12 cellular contexts compared by ENCODE assay signal in genomic region chr20:23982112-23983020, GRCh38. TPM values are rescaled to one million over a fixed set of nuclear protein-coding genes. Genes with fewer than 3 reads are reported as not detected.
DNase-seq lines count a peak whose midpoint lies in the region; ATAC-seq and TF ChIP-seq lines count a peak whose summit lies in the region.
"Not testable (repeated sequence)": the region's sequence is repeated elsewhere in the genome, so short reads cannot be mapped to it uniquely, and the experiment has no call there.
"Had no signal": no experiment of that assay in that cellular context is flagged by ENCODE, and none has a peak within 500 bp of the region (broad histone marks: within the 10 kb centered on the region; RNA-seq: fewer than 3 reads in every experiment).

No MANE protein-coding gene starts in this region.

- not testable (repeated sequence) for H2AK5ac ChIP-seq in neuronal stem cell (ENCODE audit: low read depth, low read length)

- H3K4me1 ChIP-seq in lower lobe of right lung; neuronal stem cell (ENCODE audit: control insufficient read depth in 2 of 2, insufficient read depth in 1 of 2, low read depth in 1 of 2, low read length in 2 of 2); spleen: not testable (repeated sequence)

- peak overlapping the region; percentile 83 for H3K27ac ChIP-seq in lower lobe of right lung
- H3K27ac ChIP-seq in neuronal stem cell (replicated peaks; ENCODE audit: low read length); spleen: not testable (repeated sequence)

- not testable (repeated sequence) for H3K23ac ChIP-seq in neuronal stem cell (ENCODE audit: low read depth, low read length, poor library complexity)

- not testable (repeated sequence) for H3K36me3 ChIP-seq in lower lobe of right lung; neuronal stem cell (replicated peaks in 1 of 2; ENCODE audit: control insufficient read depth in 2 of 2, insufficient read depth in 2 of 2, low read length in 2 of 2); spleen

- no CpG with 5 or more reads among the region's 12 CpGs for WGBS in neuronal stem cell (ENCODE audit: extremely low coverage in 2 of 2, insufficient read length in 2 of 2, insufficient replicate concordance in 1 of 2), 2 donors
- WGBS in spleen, 5 donors: 49 to 79% (median 75%) methylated on average over 5 to 12 of the region's 12 CpGs

- not testable (repeated sequence) for H2BK120ac ChIP-seq in neuronal stem cell (ENCODE audit: low read depth, low read length)

- not testable (repeated sequence) for H3K4ac ChIP-seq in neuronal stem cell (ENCODE audit: low read length)

- not testable (repeated sequence) for ATAC-seq in lower lobe of right lung

- H2BK5ac ChIP-seq in neuronal stem cell (ENCODE audit: low read length): not testable (repeated sequence)

- H3K14ac ChIP-seq in neuronal stem cell (ENCODE audit: low read length): not testable (repeated sequence)

- H3K9me3 ChIP-seq in lower lobe of right lung; neuronal stem cell (replicated peaks in 1 of 2; ENCODE audit: control insufficient read depth in 2 of 2, insufficient read depth in 1 of 2, low read depth in 1 of 2, low read length in 2 of 2); spleen: not testable (repeated sequence)

- H3K4me2 ChIP-seq in neuronal stem cell (ENCODE audit: insufficient read depth, low read length, poor library complexity, severe bottlenecking): peak overlapping the region; percentile 11

- H2BK12ac ChIP-seq in neuronal stem cell (ENCODE audit: low read length): not testable (repeated sequence)

- not testable (repeated sequence) for H4K91ac ChIP-seq in neuronal stem cell (ENCODE audit: low read depth, low read length, poor library complexity)

- intact Hi-C loops in lower lobe of right lung (cut with DNase I); spleen (cut with DNase I; ENCODE audit: low total_unique reads): not testable (repeated sequence)

- DNase-seq in HT-29 (ENCODE audit: low spot score): peak; percentile 8
- peak; percentile 46 for DNase-seq in NCI-H82 (lab: John Stamatoyannopoulos, UW)
- peak; percentile 10 for DNase-seq in epithelial cell of proximal tubule (ENCODE audit: low read depth)
- DNase-seq in kidney tubule cell (ENCODE audit: low spot score): peak; percentile 55
- DNase-seq in lower lobe of right lung: peak; percentile 64
- not testable (repeated sequence) for DNase-seq in neuronal stem cell (ENCODE audit: low spot score)
- peak; percentile 41 for DNase-seq in spleen

- H3K9ac ChIP-seq in neuronal stem cell (ENCODE audit: low read depth, low read length, poor library complexity): not testable (repeated sequence)

- not testable (repeated sequence) for H2AFZ ChIP-seq in neuronal stem cell (ENCODE audit: low read length)

- not testable (repeated sequence) for H3K4me3 ChIP-seq in epithelial cell of proximal tubule (ENCODE audit: low read depth, low read length); neuronal stem cell (ENCODE audit: low read length in 2 of 2); spleen
- H3K4me3 ChIP-seq in lower lobe of right lung: peak overlapping the region; percentile 43

- not testable (repeated sequence) for H4K8ac ChIP-seq in neuronal stem cell (ENCODE audit: low read depth, low read length)

- not testable (repeated sequence) for TF ChIP-seq POLR2A in spleen (IDR thresholded peaks at IDR 0.05)

- not testable (repeated sequence) for H3K27me3 ChIP-seq in lower lobe of right lung (ENCODE audit: low read depth); neuronal stem cell (ENCODE audit: control insufficient read depth in 3 of 3, insufficient read depth in 3 of 3, low read depth in 1 of 3, low read length in 3 of 3); spleen (replicated peaks in 1 of 7)

- H2BK15ac ChIP-seq in neuronal stem cell (ENCODE audit: low read length): not testable (repeated sequence)

- not testable (repeated sequence) for H3K79me1 ChIP-seq in neuronal stem cell (ENCODE audit: low read depth, low read length)

- not testable (repeated sequence) for H3K18ac ChIP-seq in neuronal stem cell (ENCODE audit: low read length)

- TF ChIP-seq CTCF in epithelial cell of proximal tubule (conservative IDR thresholded peaks at IDR 0.05; ENCODE audit: low read depth, low read length); lower lobe of right lung (IDR thresholded peaks at IDR 0.05); spleen (IDR thresholded peaks at IDR 0.05 in 8 of 11, conservative IDR thresholded peaks at IDR 0.05 in 3 of 11): not testable (repeated sequence)

RNA-seq across cellular contexts. Expression of gene GGTLC1, which starts 6.2 kb away (rescaled TPM):
- not detected in 2 replicates for total RNA-seq in HT-29 (2014; rRNA removed; shearing (Covaris generic))
- not detected in 2 replicates for total RNA-seq in epithelial cell of proximal tubule
- total RNA-seq in lower lobe of right lung: 57.2 TPM
- not detected for polyA plus RNA-seq in neuronal stem cell (2013, experiment 1 of 2)
- not detected for polyA plus RNA-seq in neuronal stem cell (2013, experiment 2 of 2)
- total RNA-seq in spleen: not detected
- polyA plus RNA-seq in spleen: not detected
- total RNA-seq: Calu3; CD4-positive, alpha-beta memory T cell; H7; HFFc6; K562 had no signal
- polyA plus RNA-seq: CD4-positive, alpha-beta memory T cell; K562 had no signal

Comparison
In these comparisons a context has a peak if more than half of its experiments do, and no peak if none do; other contexts are left out.
1. RNA of gene GGTLC1, which starts 6.2 kb away (total RNA-seq): 57.2 TPM in lower lobe of right lung (single experiment); not detected in HT-29, not detected in epithelial cell of proximal tubule and not detected in spleen; every median in the first group is over 10 times any median in the second.